Comparison of ENCODE assay signal across 11 cellular contexts in the genomic region with DNA sequence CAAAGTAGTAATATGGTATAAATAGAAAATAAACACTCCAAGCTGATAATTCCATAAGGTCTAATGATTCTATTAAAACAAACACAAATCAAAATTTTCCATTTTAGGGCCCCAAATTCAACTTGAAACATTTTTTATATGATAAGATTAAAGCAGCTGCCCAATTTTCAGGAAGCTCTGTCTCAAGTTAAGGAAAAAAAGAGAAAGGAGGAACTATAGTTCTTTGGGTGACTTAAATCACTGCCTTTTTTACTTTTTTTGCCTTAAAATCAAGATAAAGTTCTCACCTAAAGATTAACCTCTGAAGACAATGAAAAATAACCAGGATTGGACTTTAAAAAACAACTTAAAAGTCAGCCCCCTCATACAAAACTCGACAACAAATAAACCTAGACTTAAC.
DNase-seq lines count a peak whose midpoint lies in the region; ATAC-seq and TF ChIP-seq lines count a peak whose summit lies in the region.
"Had no signal": no experiment of that assay in that cellular context is flagged by ENCODE, and none has a peak within 500 bp of the region (broad histone marks: within the 10 kb centered on the region; RNA-seq: fewer than 3 reads in every experiment).

No MANE protein-coding gene starts in this region.

- H3K4me3 ChIP-seq in AG10803 (ENCODE audit: low read length) (peak overlapping the region; percentile 76), HFF-Myc (replicated peaks; ENCODE audit: low read depth, low read length) (peak overlapping the region; percentile 86), brain microvascular endothelial cell (ENCODE audit: low read depth, low read length) (peak overlapping the region; percentile 80), mesodermal cell (ENCODE audit: extremely low read depth, insufficient read depth, low read length, poor library complexity, severe bottlenecking) (peak overlapping the region; percentile 80), body of pancreas (no peak overlapping the region)
- H3K4me3 ChIP-seq: K562 had no signal

- TF ChIP-seq POLR2A in body of pancreas (IDR thresholded peaks at IDR 0.05), result no peak

- H3K27me3 ChIP-seq in brain microvascular endothelial cell (replicated peaks) (no peaks in the 10 kb centered on the region), body of pancreas (peaks cover 0 to 37% of the 10 kb centered on the region in 2 donors)

- WGBS in mesodermal cell (ENCODE audit: insufficient coverage in 2 of 2), 2 experiments, result no CpG with 5 or more reads among the region's 1 CpG
- WGBS in body of pancreas, 2 donors, result 34 to 65% methylated on average over 1 of the region's 1 CpG

- intact Hi-C loops in body of pancreas (cut with DNase I), result no loop called here

- no peaks in the 10 kb centered on the region for H3K4me1 ChIP-seq in mesodermal cell (ENCODE audit: control insufficient read depth, insufficient read depth, low read length, poor library complexity, severe bottlenecking)
- H3K4me1 ChIP-seq in body of pancreas, result peaks cover 11% of the 10 kb centered on the region

- TF ChIP-seq CTCF in AG10803 (conservative IDR thresholded peaks at IDR 0.05; ENCODE audit: low read length) (no peak), HFF-Myc (IDR thresholded peaks at IDR 0.05; ENCODE audit: low read depth, low read length, missing control alignments) (no peak), brain microvascular endothelial cell (IDR thresholded peaks at IDR 0.05; ENCODE audit: low read depth, low read length, missing control alignments) (no peak), body of pancreas (IDR thresholded peaks at IDR 0.05) (no peak)

- in situ Hi-C loops in brain microvascular endothelial cell (cut with HindIII; ENCODE audit: low pct_ligation_motif_present, low sequenced_read_pairs), result no loop called here

- no peak for ATAC-seq in body of pancreas
- ATAC-seq: K562 had no signal

- no peaks in the 10 kb centered on the region for H3K36me3 ChIP-seq in brain microvascular endothelial cell (replicated peaks)
- H3K36me3 ChIP-seq in mesodermal cell (ENCODE audit: control insufficient read depth, insufficient read depth, low read length), result no peaks in the 10 kb centered on the region
- no peaks in the 10 kb centered on the region for H3K36me3 ChIP-seq in body of pancreas (replicated peaks in 1 of 2; ENCODE audit: insufficient read depth in 1 of 2, low read depth in 2 of 2)

- no peaks in the 10 kb centered on the region for H3K9me3 ChIP-seq in mesodermal cell (ENCODE audit: control insufficient read depth, low read length)
- H3K9me3 ChIP-seq in body of pancreas, result no peaks in the 10 kb centered on the region

- H3K27ac ChIP-seq in brain microvascular endothelial cell, result peak overlapping the region; percentile 36
- H3K27ac ChIP-seq in mesodermal cell (ENCODE audit: low read depth, low read length, severe bottlenecking), result no peak overlapping the region
- peak overlapping the region in 1 of 4 donors; percentile 66 for H3K27ac ChIP-seq in body of pancreas

- DNase-seq in AG10803 (ENCODE audit: low read depth), result no peak
- DNase-seq in HFF-Myc (ENCODE audit: extremely low read depth, low read depth), result no peak
- no peak for DNase-seq in brain microvascular endothelial cell
- no peak for DNase-seq in stimulated activated naive CD4-positive, alpha-beta T cell (lab: John Stamatoyannopoulos, UW)
- DNase-seq in NCI-H524 (lab: John Stamatoyannopoulos, UW), result no peak
- no peak for DNase-seq in body of pancreas
- no peak for DNase-seq in NCI-H1048 (lab: John Stamatoyannopoulos, UW)
- DNase-seq: activated CD8-positive, alpha-beta memory T cell treated with anti-CD3 and anti-CD28 coated beads, Interleukin-2, amount 50 U/mL, for 48 hours; stimulated activated CD4-positive, alpha-beta T cell treated with anti-CD3 and anti-CD28 coated beads, Interleukin-4, amount 100 ng/mL, for 4 hours had no signal

Comparison
In these comparisons a context has a peak if more than half of its experiments do, and no peak if none do; other contexts are left out.
1. H3K4me3 ChIP-seq: peak in AG10803 (single experiment), HFF-Myc (single experiment), brain microvascular endothelial cell (single experiment) and mesodermal cell (single experiment); none in body of pancreas (0 of 2).